ENCODE assay signal across 18 cellular contexts in genomic region chr12:91216871-91217270, GRCh38. TPM values are rescaled to one million over a fixed set of nuclear protein-coding genes. Genes with fewer than 3 reads are reported as not detected.
"Had no signal": no experiment of that assay in that cellular context is flagged by ENCODE, and none has a peak within 500 bp of the region (broad histone marks: within the 10 kb centered on the region; RNA-seq: fewer than 3 reads in every experiment).

No MANE protein-coding gene starts in this region.

- H3K27me3 ChIP-seq: colonic mucosa, esophagus muscularis mucosa, ovary, spleen, tibial artery had no signal

- H3K4me3 ChIP-seq: colonic mucosa, esophagus muscularis mucosa, ovary, psoas muscle, spleen, tibial artery had no signal

- DNase-seq: activated CD4-positive, alpha-beta T cell treated with anti-CD3 and anti-CD28 coated beads for 36 hours; activated CD4-positive, alpha-beta T cell treated with anti-CD3 and anti-CD28 coated beads, Interleukin-2, amount 50 U/mL, for 48 hours; activated gamma-delta T cell treated with Interleukin-2 at 50 U/mL for 16 hours; activated naive CD8-positive, alpha-beta T cell treated with anti-CD3 and anti-CD28 coated beads for 36 hours; colonic mucosa; glutamatergic neuron; hypothalamus; naive thymus-derived CD8-positive, alpha-beta T cell; ovary; psoas muscle; spleen; stimulated activated CD8-positive, alpha-beta memory T cell treated with anti-CD3 and anti-CD28 coated beads, Interleukin-4, amount 100 ng/mL, for 48 hours; stimulated activated naive CD4-positive, alpha-beta T cell; SW 1271 had no signal

- H3K36me3 ChIP-seq: colonic mucosa, esophagus muscularis mucosa, ovary, spleen, tibial artery had no signal

- H3K4me1 ChIP-seq: colonic mucosa, esophagus muscularis mucosa, psoas muscle, spleen, tibial artery had no signal

- H3K9me3 ChIP-seq: colonic mucosa, esophagus muscularis mucosa, ovary, tibial artery had no signal

- H3K27ac ChIP-seq: colonic mucosa, esophagus muscularis mucosa, ovary, psoas muscle, spleen, tibial artery had no signal

- ATAC-seq: activated CD4-positive, alpha-beta T cell treated with anti-CD3 and anti-CD28 coated beads for 36 hours; naive thymus-derived CD8-positive, alpha-beta T cell; WTC11 had no signal

RNA-seq across cellular contexts. Expression of gene DCN, which starts 34.3 kb away (rescaled TPM):
- total RNA-seq: activated CD4-positive, alpha-beta T cell treated with anti-CD3 and anti-CD28 coated beads for 36 hours; activated naive CD8-positive, alpha-beta T cell treated with anti-CD3 and anti-CD28 coated beads for 36 hours; naive thymus-derived CD8-positive, alpha-beta T cell; T-helper 2 cell treated with Interferon-gamma antibody and Interleukin-4, amounts not matched to agents 100 ng/mL and 5 ng/mL, for 36 hours had no signal
- polyA plus RNA-seq: naive thymus-derived CD8-positive, alpha-beta T cell had no signal
